ENCODE assay signal across 8 cellular contexts in the genomic region with DNA sequence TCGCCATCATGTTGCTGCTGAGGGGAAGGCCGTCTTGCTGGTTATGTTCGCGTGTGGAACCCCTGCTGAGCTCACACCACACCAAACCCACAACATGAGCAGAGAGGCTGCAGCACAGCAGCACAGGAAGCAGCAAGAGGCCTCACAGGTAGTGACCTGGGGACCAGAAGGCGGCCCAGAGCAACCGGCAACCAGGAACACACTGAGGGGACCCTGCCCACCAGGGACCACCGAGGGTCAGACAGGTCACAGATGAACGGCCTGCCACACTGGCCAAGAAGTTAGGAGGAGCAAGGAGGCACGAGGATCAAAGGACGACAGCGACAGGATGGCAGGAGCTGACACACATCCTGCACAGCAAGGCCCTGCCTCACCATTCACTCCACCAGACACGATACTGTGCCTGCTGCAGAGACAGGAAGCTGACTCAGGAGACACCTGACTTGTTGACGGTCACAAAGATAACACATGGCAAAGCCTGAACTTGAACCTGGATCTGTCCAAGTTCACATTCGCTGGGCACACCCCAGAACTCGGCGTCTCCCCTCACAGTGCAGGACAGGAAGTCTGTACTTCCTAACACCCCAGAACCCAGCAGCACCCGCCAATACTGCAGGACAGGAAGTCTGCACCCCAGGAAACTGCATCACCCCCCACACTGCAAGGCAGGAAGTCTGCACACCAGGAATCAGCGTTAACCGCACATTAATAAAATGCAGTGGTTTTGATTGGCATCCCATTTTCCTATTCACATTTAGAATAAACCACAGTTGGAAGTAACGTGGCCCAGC.
DNase-seq lines count a peak whose midpoint lies in the region; ATAC-seq lines count a peak whose summit lies in the region.

No MANE protein-coding gene starts in this region.

- H3K36me3 ChIP-seq in CD4-positive, CD25-positive, alpha-beta regulatory T cell (ENCODE audit: control insufficient read depth, insufficient read depth, low read length) = peaks cover 20% of the 10 kb centered on the region
- peaks cover 38% of the 10 kb centered on the region for H3K36me3 ChIP-seq in HAP-1 (replicated peaks)

- no peaks in the 10 kb centered on the region for H3K9me3 ChIP-seq in CD4-positive, CD25-positive, alpha-beta regulatory T cell (ENCODE audit: control insufficient read depth in 2 of 2, low read length in 2 of 2)
- H3K9me3 ChIP-seq in HAP-1 = no peaks in the 10 kb centered on the region

- no peaks in the 10 kb centered on the region for H3K9me3 Mint-ChIP-seq in CD4-positive, CD25-positive, alpha-beta regulatory T cell
- no peaks in the 10 kb centered on the region for H3K9me3 Mint-ChIP-seq in activated CD4-positive, alpha-beta T cell treated with anti-CD3 and anti-CD28 coated beads, Interleukin-2, amount 10 ng/mL, durations not matched to agents 24 days and 14 days

- no peaks in the 10 kb centered on the region for H3K27me3 ChIP-seq in CD4-positive, CD25-positive, alpha-beta regulatory T cell (ENCODE audit: control insufficient read depth, insufficient read depth, low read length)
- no peaks in the 10 kb centered on the region for H3K27me3 ChIP-seq in HAP-1 (ENCODE audit: low read depth)

- peak; percentile 73 to 94 (median 80) for DNase-seq in CD4-positive, CD25-positive, alpha-beta regulatory T cell
- peak; percentile 91 for DNase-seq in Jurkat, Clone E6-1 (ENCODE audit: low read depth, low spot score)
- DNase-seq in activated CD4-positive, alpha-beta T cell treated with anti-CD3 and anti-CD28 coated beads, Interleukin-2, amount 10 ng/mL, durations not matched to agents 24 days and 14 days = peak; percentile 93
- DNase-seq in effector CD4-positive, alpha-beta T cell = peak; percentile 79
- DNase-seq in non-pigmented ciliary epithelial cell (ENCODE audit: low read depth) = peak; percentile 65
- DNase-seq in NCI-H1092 treated with DMSO at 0.1 percent for 48 hours (lab: John Stamatoyannopoulos, UW) = no peak
- DNase-seq in HAP-1 (ENCODE audit: low spot score in 2 of 2) = no peak

- peak overlapping the region; percentile 70 for H3K4me3 ChIP-seq in CD4-positive, CD25-positive, alpha-beta regulatory T cell (ENCODE audit: low read depth, low read length)
- peak overlapping the region; percentile 9 for H3K4me3 ChIP-seq in Jurkat, Clone E6-1 (ENCODE audit: low read length)
- no peak overlapping the region for H3K4me3 ChIP-seq in HAP-1

- peak overlapping the region; percentile 87 for H3K27ac ChIP-seq in CD4-positive, CD25-positive, alpha-beta regulatory T cell (ENCODE audit: insufficient read depth, low read length, poor library complexity, severe bottlenecking)

- peaks cover 35 to 92% (median 68%) of the 10 kb centered on the region in 4 donors for H3K4me1 Mint-ChIP-seq in CD4-positive, CD25-positive, alpha-beta regulatory T cell
- H3K4me1 Mint-ChIP-seq in activated CD4-positive, alpha-beta T cell treated with anti-CD3 and anti-CD28 coated beads, Interleukin-2, amount 10 ng/mL, durations not matched to agents 24 days and 14 days = peaks cover 71% of the 10 kb centered on the region

- H3K4me1 ChIP-seq in CD4-positive, CD25-positive, alpha-beta regulatory T cell (ENCODE audit: control insufficient read depth, insufficient read depth, low read length, poor library complexity, severe bottlenecking) = peaks cover 84% of the 10 kb centered on the region
- peaks cover 5% of the 10 kb centered on the region; the same call in 1 of the 2 replicates for H3K4me1 ChIP-seq in HAP-1

- intact Hi-C loops in activated CD4-positive, alpha-beta T cell treated with anti-CD3 and anti-CD28 coated beads, Interleukin-2, amount 10 ng/mL, durations not matched to agents 24 days and 14 days (cut with micrococcal nuclease) = loop anchor here (1.0 kb wide), 1 partner anchor 8 kb away; no protein-coding TSS in a partner anchor

- no peaks in the 10 kb centered on the region for H3K27me3 Mint-ChIP-seq in CD4-positive, CD25-positive, alpha-beta regulatory T cell
- H3K27me3 Mint-ChIP-seq in activated CD4-positive, alpha-beta T cell treated with anti-CD3 and anti-CD28 coated beads, Interleukin-2, amount 10 ng/mL, durations not matched to agents 24 days and 14 days = no peaks in the 10 kb centered on the region

- in situ Hi-C loops in HAP-1 (cut with MboI; ENCODE audit: low sequenced_read_pairs) = no loop called here

- peak overlapping the region; percentile 96 to 99 (median 98) for H3K27ac Mint-ChIP-seq in CD4-positive, CD25-positive, alpha-beta regulatory T cell
- peak overlapping the region; percentile 96 for H3K27ac Mint-ChIP-seq in activated CD4-positive, alpha-beta T cell treated with anti-CD3 and anti-CD28 coated beads, Interleukin-2, amount 10 ng/mL, durations not matched to agents 24 days and 14 days

- peak overlapping the region; percentile 79 to 90 (median 84) for H3K4me3 Mint-ChIP-seq in CD4-positive, CD25-positive, alpha-beta regulatory T cell
- H3K4me3 Mint-ChIP-seq in activated CD4-positive, alpha-beta T cell treated with anti-CD3 and anti-CD28 coated beads, Interleukin-2, amount 10 ng/mL, durations not matched to agents 24 days and 14 days = peak overlapping the region; percentile 84

- H3K36me3 Mint-ChIP-seq in CD4-positive, CD25-positive, alpha-beta regulatory T cell = peaks cover 6% of the 10 kb centered on the region
- peaks cover 25% of the 10 kb centered on the region for H3K36me3 Mint-ChIP-seq in activated CD4-positive, alpha-beta T cell treated with anti-CD3 and anti-CD28 coated beads, Interleukin-2, amount 10 ng/mL, durations not matched to agents 24 days and 14 days (ENCODE audit: low read depth)

- ATAC-seq in CD4-positive, CD25-positive, alpha-beta regulatory T cell (ENCODE audit: low read depth in 2 of 2) = peak; percentile 87 to 90
- ATAC-seq in GM18861 (IDR thresholded peaks at IDR 0.05; ENCODE audit: unreplicated experiment) = no peak

Comparison
In these comparisons a context has a peak if more than half of its experiments do, and no peak if none do; other contexts are left out.
1. DNase-seq: peak in CD4-positive, CD25-positive, alpha-beta regulatory T cell (3 of 3), Jurkat, Clone E6-1 (single experiment), activated CD4-positive, alpha-beta T cell treated with anti-CD3 and anti-CD28 coated beads, Interleukin-2, amount 10 ng/mL, durations not matched to agents 24 days and 14 days (single experiment), effector CD4-positive, alpha-beta T cell (single experiment) and non-pigmented ciliary epithelial cell (single experiment); none in NCI-H1092 treated with DMSO at 0.1 percent for 48 hours (single experiment) and HAP-1 (0 of 2).